15 cellular contexts compared by ENCODE assay signal in the genomic region with DNA sequence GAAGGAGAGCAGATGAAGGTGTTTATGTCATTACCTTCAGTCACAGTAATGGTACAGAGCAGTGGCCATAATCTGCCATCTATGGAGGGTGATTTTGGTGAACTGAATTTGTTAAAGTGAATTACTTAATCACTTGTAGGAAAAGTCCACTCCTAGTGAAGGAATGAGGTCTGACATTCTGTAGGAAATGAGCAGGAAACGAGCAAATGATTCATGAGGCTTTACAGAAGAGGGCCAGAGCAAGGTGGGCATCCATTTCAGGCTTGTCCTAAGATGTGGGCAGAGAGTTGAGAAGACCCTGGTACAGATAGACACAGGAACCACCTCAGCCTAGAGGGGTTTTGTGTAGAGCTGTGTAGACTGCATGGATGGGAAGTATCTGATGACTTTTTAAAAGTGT.
"Had no signal": no experiment of that assay in that cellular context is flagged by ENCODE, and none has a peak within 500 bp of the region (broad histone marks: within the 10 kb centered on the region; RNA-seq: fewer than 3 reads in every experiment).

No MANE protein-coding gene starts in this region.

- H2AFZ ChIP-seq: hepatocyte, parathyroid adenoma had no signal

- ATAC-seq: left ventricle myocardium superior, SK-N-SH treated with all-trans-retinoic acid at 6 μM for 48 hours had no signal

- H3K4me2 ChIP-seq: hepatocyte had no signal

- H3K9me3 ChIP-seq: stomach had no signal

- H3K27ac Mint-ChIP-seq: activated T-helper 2 cell treated with anti-CD3 and anti-CD28 coated beads, Interferon-gamma antibody, Interleukin-2, Interleukin-4, amounts not matched to agents 10 μg/mL and 5 μg/mL and 100 μg/mL, durations not matched to agents 14 hours and 24 hours and 36 hours; T-helper 1 cell treated with Interleukin-12 subunit alpha and Interleukin-12 subunit beta and Interleukin-4 antibody, amounts not matched to agents 30 μg/mL and 1 μg/mL, for 36 hours had no signal

- H3K4me1 ChIP-seq: parathyroid adenoma had no signal

- H3K27me3 ChIP-seq: hepatocyte, stomach had no signal

- H3K79me2 ChIP-seq: hepatocyte, parathyroid adenoma had no signal

- H3K9me3 Mint-ChIP-seq: activated T-helper 2 cell treated with anti-CD3 and anti-CD28 coated beads, Interferon-gamma antibody, Interleukin-2, Interleukin-4, amounts not matched to agents 10 μg/mL and 5 μg/mL and 100 μg/mL, durations not matched to agents 14 hours and 24 hours and 36 hours; T-helper 1 cell treated with Interleukin-12 subunit alpha and Interleukin-12 subunit beta and Interleukin-4 antibody, amounts not matched to agents 30 μg/mL and 1 μg/mL, for 36 hours had no signal

- DNase-seq: activated CD4-positive, alpha-beta T cell treated with anti-CD3 and anti-CD28 coated beads, Interleukin-2, amount 50 U/mL, for 4 hours; caudate nucleus; effector CD8-positive, alpha-beta T cell; kidney; left ventricle myocardium superior; retina; stimulated activated CD4-positive, alpha-beta T cell treated with anti-CD3 and anti-CD28 coated beads, Interleukin-4, amount 100 ng/mL, for 24 hours; stomach had no signal

- H3K27ac ChIP-seq: coronary artery, epithelial cell of prostate, hepatocyte, parathyroid adenoma, stomach had no signal

- H3K9ac ChIP-seq: parathyroid adenoma had no signal

- H3K4me3 Mint-ChIP-seq: T-helper 1 cell treated with Interleukin-12 subunit alpha and Interleukin-12 subunit beta and Interleukin-4 antibody, amounts not matched to agents 30 μg/mL and 1 μg/mL, for 36 hours had no signal

- H3K4me3 ChIP-seq: coronary artery, hepatocyte, stomach had no signal
